1 cellular context compared by ENCODE assay signal in the genomic region with DNA sequence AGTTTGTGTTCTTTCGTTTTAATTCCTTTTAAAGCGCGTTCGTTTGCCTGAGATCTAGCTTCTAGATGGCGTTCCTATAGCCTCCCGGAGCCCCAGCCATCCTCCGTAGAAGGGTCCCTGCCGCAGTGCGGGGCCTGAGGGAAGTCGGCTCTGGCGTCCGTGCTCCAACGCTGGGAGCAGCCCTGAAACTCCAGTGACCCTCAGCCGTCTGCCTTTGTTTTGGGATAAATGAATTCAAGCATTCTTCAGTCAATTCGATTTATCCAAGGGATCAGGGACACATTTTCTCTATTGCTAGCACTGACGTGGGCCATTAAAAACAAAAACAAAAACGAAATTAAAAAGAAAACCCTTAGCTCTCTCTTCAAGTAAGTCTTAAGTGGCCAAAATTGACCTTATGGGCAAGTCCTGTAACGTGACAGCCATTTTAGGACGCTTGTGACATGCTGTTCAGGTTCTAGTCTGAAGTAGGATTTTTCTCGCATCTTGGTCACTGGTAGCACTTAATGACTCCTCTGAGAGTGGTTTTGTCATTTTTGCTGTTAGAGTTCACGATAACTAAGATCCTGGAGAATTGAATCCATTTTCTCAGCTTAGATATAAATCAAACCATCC.
TF ChIP-seq lines count a peak whose summit lies in the region.

No MANE protein-coding gene starts in this region.

TF ChIP-seq in GM12878, 131 proteins besides CTCF, POLR2A, EP300 and RAD21:
- TF ChIP-seq PML (IDR thresholded peaks at IDR 0.05; ENCODE audit: low read length) (0 out of 2 replicates have a peak, but pooled peaks have one; percentile 34), YY1 (IDR thresholded peaks at IDR 0.05; ENCODE audit: low read depth, low read length) (peak; percentile 82), RELA (IDR thresholded peaks at IDR 0.05; ENCODE audit: borderline replicate concordance, partially characterized antibody) (peak; percentile 7), NRF1 (conservative IDR thresholded peaks at IDR 0.05; ENCODE audit: low read depth, low read length) (no peak), KDM1A (IDR thresholded peaks at IDR 0.05; ENCODE audit: borderline replicate concordance) (no peak), IKZF2 (IDR thresholded peaks at IDR 0.05) (peak in 1 of 2 experiments; percentile 13; a peak in 1 of 4 replicates), NFIC (IDR thresholded peaks at IDR 0.05; ENCODE audit: low read depth, low read length) (0 out of 2 replicates have a peak, but pooled peaks have one; percentile 13), ASH2L (IDR thresholded peaks at IDR 0.05; ENCODE audit: borderline replicate concordance, low read depth) (peak; percentile 80; the same call in 1 of the 2 replicates), CBX3 (IDR thresholded peaks at IDR 0.05; ENCODE audit: borderline replicate concordance, low read depth) (no peak)
- TF ChIP-seq, protein P1, sequence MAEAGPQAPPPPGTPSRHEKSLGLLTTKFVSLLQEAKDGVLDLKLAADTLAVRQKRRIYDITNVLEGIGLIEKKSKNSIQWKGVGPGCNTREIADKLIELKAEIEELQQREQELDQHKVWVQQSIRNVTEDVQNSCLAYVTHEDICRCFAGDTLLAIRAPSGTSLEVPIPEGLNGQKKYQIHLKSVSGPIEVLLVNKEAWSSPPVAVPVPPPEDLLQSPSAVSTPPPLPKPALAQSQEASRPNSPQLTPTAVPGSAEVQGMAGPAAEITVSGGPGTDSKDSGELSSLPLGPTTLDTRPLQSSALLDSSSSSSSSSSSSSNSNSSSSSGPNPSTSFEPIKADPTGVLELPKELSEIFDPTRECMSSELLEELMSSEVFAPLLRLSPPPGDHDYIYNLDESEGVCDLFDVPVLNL (IDR thresholded peaks at IDR 0.05; ENCODE audit: low read depth, low read length) = no peak
- TF ChIP-seq, protein P2, sequence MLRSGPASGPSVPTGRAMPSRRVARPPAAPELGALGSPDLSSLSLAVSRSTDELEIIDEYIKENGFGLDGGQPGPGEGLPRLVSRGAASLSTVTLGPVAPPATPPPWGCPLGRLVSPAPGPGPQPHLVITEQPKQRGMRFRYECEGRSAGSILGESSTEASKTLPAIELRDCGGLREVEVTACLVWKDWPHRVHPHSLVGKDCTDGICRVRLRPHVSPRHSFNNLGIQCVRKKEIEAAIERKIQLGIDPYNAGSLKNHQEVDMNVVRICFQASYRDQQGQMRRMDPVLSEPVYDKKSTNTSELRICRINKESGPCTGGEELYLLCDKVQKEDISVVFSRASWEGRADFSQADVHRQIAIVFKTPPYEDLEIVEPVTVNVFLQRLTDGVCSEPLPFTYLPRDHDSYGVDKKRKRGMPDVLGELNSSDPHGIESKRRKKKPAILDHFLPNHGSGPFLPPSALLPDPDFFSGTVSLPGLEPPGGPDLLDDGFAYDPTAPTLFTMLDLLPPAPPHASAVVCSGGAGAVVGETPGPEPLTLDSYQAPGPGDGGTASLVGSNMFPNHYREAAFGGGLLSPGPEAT (IDR thresholded peaks at IDR 0.05; ENCODE audit: low read depth) = peak; percentile 27; the same call in 1 of the 2 replicates
TF ChIP-seq in GM12878: peak in this region for 7.
